20 cellular contexts compared by ENCODE assay signal in genomic region chr16:88807626-88808453, GRCh38. TPM values are rescaled to one million over a fixed set of nuclear protein-coding genes. Genes with fewer than 3 reads are reported as not detected.
DNase-seq lines count a peak whose midpoint lies in the region; ATAC-seq and TF ChIP-seq lines count a peak whose summit lies in the region.
"Had no signal": no experiment of that assay in that cellular context is flagged by ENCODE, and none has a peak within 500 bp of the region (broad histone marks: within the 10 kb centered on the region; RNA-seq: fewer than 3 reads in every experiment).

No MANE protein-coding gene starts in this region.

- H3K4me1 Mint-ChIP-seq in activated naive CD4-positive, alpha-beta T cell treated with anti-CD3 and anti-CD28 coated beads, Interleukin-2, amount 50 U/mL, for 24 hours, result peaks cover 17% of the 10 kb centered on the region
- H3K4me1 Mint-ChIP-seq in activated naive CD8-positive, alpha-beta T cell treated with anti-CD3 and anti-CD28 coated beads, Interleukin-2, amount 10 ng/mL, durations not matched to agents 7 days and 5 days, result peaks cover 14% of the 10 kb centered on the region

- CTCF ChIA-PET in HEK293 (lab: Yijun Ruan, JAX), result interaction anchor here (1.5 to 3.3 kb wide), 2 partner anchors 71 kb away, joined by 3 to 25 read pairs; no protein-coding TSS in a partner anchor

- in situ Hi-C loops in KBM-7 (cut with MboI; ENCODE audit: low pct_unique_long_range_greater_than_20kb, low sequenced_read_pairs), result no loop called here

- no peak overlapping the region for H3K4me3 Mint-ChIP-seq in activated naive CD4-positive, alpha-beta T cell treated with anti-CD3 and anti-CD28 coated beads, Interleukin-2, amount 50 U/mL, for 24 hours
- H3K4me3 Mint-ChIP-seq in activated naive CD8-positive, alpha-beta T cell treated with anti-CD3 and anti-CD28 coated beads, Interleukin-2, amount 10 ng/mL, durations not matched to agents 7 days and 5 days, result peak overlapping the region; percentile 19

- H3K27me3 Mint-ChIP-seq in activated naive CD4-positive, alpha-beta T cell treated with anti-CD3 and anti-CD28 coated beads, Interleukin-2, amount 50 U/mL, for 24 hours, result no peaks in the 10 kb centered on the region
- H3K27me3 Mint-ChIP-seq in activated naive CD8-positive, alpha-beta T cell treated with anti-CD3 and anti-CD28 coated beads, Interleukin-2, amount 10 ng/mL, durations not matched to agents 7 days and 5 days, result no peaks in the 10 kb centered on the region
- H3K27me3 Mint-ChIP-seq: naive thymus-derived CD8-positive, alpha-beta T cell had no signal

- intact Hi-C loops in upper lobe of right lung (cut with DNase I) (no loop called here), head of caudate nucleus (cut with DNase I) (no loop called here)

- no peak for ATAC-seq in activated naive CD8-positive, alpha-beta T cell treated with anti-CD3 and anti-CD28 coated beads, Interleukin-2, amount 10 ng/mL, durations not matched to agents 7 days and 5 days (ENCODE audit: low read depth)
- no peak for ATAC-seq in upper lobe of right lung
- ATAC-seq: lower lobe of right lung; naive thymus-derived CD8-positive, alpha-beta T cell; right cardiac atrium had no signal

- H3K36me3 Mint-ChIP-seq in activated naive CD4-positive, alpha-beta T cell treated with anti-CD3 and anti-CD28 coated beads, Interleukin-2, amount 50 U/mL, for 24 hours, result no peaks in the 10 kb centered on the region
- peaks cover 14% of the 10 kb centered on the region for H3K36me3 Mint-ChIP-seq in activated naive CD8-positive, alpha-beta T cell treated with anti-CD3 and anti-CD28 coated beads, Interleukin-2, amount 10 ng/mL, durations not matched to agents 7 days and 5 days

- H3K9me3 ChIP-seq in HEK293 (ENCODE audit: control insufficient read depth, insufficient read depth, low read depth, low read length) (no peaks in the 10 kb centered on the region), upper lobe of right lung (no peaks in the 10 kb centered on the region)
- H3K9me3 ChIP-seq: lower lobe of right lung, transverse colon had no signal

- POLR2A ChIA-PET in HEK293 (lab: Yijun Ruan, JAX), result interaction anchor here (0.7 to 4.5 kb wide), 9 partner anchors 8 to 127 kb away, joined by 3 to 33 read pairs (median 4); no protein-coding TSS in a partner anchor
- POLR2A ChIA-PET in activated naive CD8-positive, alpha-beta T cell treated with anti-CD3 and anti-CD28 coated beads, Interleukin-2, amount 10 ng/mL, durations not matched to agents 7 days and 5 days (lab: Charles Lee), result no interaction called here

- H3K27ac ChIP-seq in HEK293 (ENCODE audit: extremely low read depth, low read depth, low read length) (peak overlapping the region; percentile 40; the same call in 1 of the 2 replicates), upper lobe of right lung (no peak overlapping the region)
- H3K27ac ChIP-seq: lower lobe of right lung, transverse colon had no signal

- no peak for DNase-seq in activated naive CD4-positive, alpha-beta T cell (lab: John Stamatoyannopoulos, UW)
- no peak for DNase-seq in activated naive CD8-positive, alpha-beta T cell treated with anti-CD3 and anti-CD28 coated beads, Interleukin-2, amount 10 ng/mL, durations not matched to agents 7 days and 5 days
- DNase-seq in upper lobe of right lung (peak; percentile 60), KBM-7 (no peak), head of caudate nucleus (no peak)
- no peak for DNase-seq in stimulated activated naive CD4-positive, alpha-beta T cell treated with Interleukin-2 at 50 U/mL for 16 hours (lab: John Stamatoyannopoulos, UW)
- DNase-seq: AML-193; anterior cingulate cortex; foreskin melanocyte; H7; KG1; lower lobe of right lung; naive thymus-derived CD8-positive, alpha-beta T cell; NCI-H1436 treated with DMSO at 0.1 percent for 48 hours; NCI-H345; SIG-M5; transverse colon had no signal

- peak overlapping the region; percentile 74 for H3K27ac Mint-ChIP-seq in activated naive CD4-positive, alpha-beta T cell treated with anti-CD3 and anti-CD28 coated beads, Interleukin-2, amount 50 U/mL, for 24 hours
- H3K27ac Mint-ChIP-seq in activated naive CD8-positive, alpha-beta T cell treated with anti-CD3 and anti-CD28 coated beads, Interleukin-2, amount 10 ng/mL, durations not matched to agents 7 days and 5 days, result peak overlapping the region; percentile 60

- H3K4me1 ChIP-seq in HEK293 (ENCODE audit: control insufficient read depth, insufficient read depth, low read length), result peaks cover 5% of the 10 kb centered on the region
- peaks cover 26% of the 10 kb centered on the region for H3K4me1 ChIP-seq in upper lobe of right lung

- H3K36me3 ChIP-seq in HEK293 (ENCODE audit: control insufficient read depth in 2 of 2, insufficient read depth in 1 of 2, low read length in 2 of 2) (peaks cover 0 to 70% of the 10 kb centered on the region in 2 experiments; a peak in 1 of 3 replicates), upper lobe of right lung (peaks cover 14% of the 10 kb centered on the region)
- H3K36me3 ChIP-seq: transverse colon had no signal

- H3K4me3 ChIP-seq in HEK293 (ENCODE audit: low read depth, low read length) (no peak overlapping the region), upper lobe of right lung (no peak overlapping the region)
- H3K4me3 ChIP-seq: lower lobe of right lung, transverse colon had no signal

- TF ChIP-seq CTCF in HEK293 (tag by site-specific recombination; IDR thresholded peaks at IDR 0.05) (no peak), upper lobe of right lung (IDR thresholded peaks at IDR 0.05) (no peak)

- no peaks in the 10 kb centered on the region for H3K27me3 ChIP-seq in upper lobe of right lung
- H3K27me3 ChIP-seq: transverse colon had no signal

- H3K9me3 Mint-ChIP-seq in activated naive CD4-positive, alpha-beta T cell treated with anti-CD3 and anti-CD28 coated beads, Interleukin-2, amount 50 U/mL, for 24 hours, result no peaks in the 10 kb centered on the region
- no peaks in the 10 kb centered on the region for H3K9me3 Mint-ChIP-seq in activated naive CD8-positive, alpha-beta T cell treated with anti-CD3 and anti-CD28 coated beads, Interleukin-2, amount 10 ng/mL, durations not matched to agents 7 days and 5 days
- H3K9me3 Mint-ChIP-seq: naive thymus-derived CD8-positive, alpha-beta T cell had no signal

TF ChIP-seq in HEK293, 187 proteins besides CTCF, POLR2A, EP300 and RAD21 (continues in another document):
- no peak for TF ChIP-seq ZNF169 (tag by site-specific recombination; IDR thresholded peaks at IDR 0.05)
- TF ChIP-seq ZNF692 (tag by site-specific recombination; IDR thresholded peaks at IDR 0.05), result peak; percentile 78
- 0 out of 2 replicates have a peak, but pooled peaks have one; percentile 10 for TF ChIP-seq HIC1 (tag by site-specific recombination; IDR thresholded peaks at IDR 0.05)
- peak; percentile 88 for TF ChIP-seq ZNF18 (tag by site-specific recombination; IDR thresholded peaks at IDR 0.05)

RNA-seq across cellular contexts. Expression of gene APRT, which starts 3.9 kb away (rescaled TPM):
- total RNA-seq in activated naive CD8-positive, alpha-beta T cell treated with anti-CD3 and anti-CD28 coated beads, Interleukin-2, amount 10 ng/mL, durations not matched to agents 7 days and 5 days, result 100 to 1,000 TPM; 124 to 139 TPM
- 85.2 TPM for total RNA-seq in upper lobe of right lung

RNA-seq across cellular contexts. Expression of gene CDT1, which starts 4.3 kb away (rescaled TPM):
- 100 to 1,000 TPM; 135 to 140 TPM for total RNA-seq in activated naive CD8-positive, alpha-beta T cell treated with anti-CD3 and anti-CD28 coated beads, Interleukin-2, amount 10 ng/mL, durations not matched to agents 7 days and 5 days
- total RNA-seq in upper lobe of right lung, result 1.0 TPM

RNA-seq across cellular contexts. Expression of gene PIEZO1, which starts 22.8 kb away (rescaled TPM):
- 100 to 1,000 TPM; 206 to 220 TPM for total RNA-seq in activated naive CD8-positive, alpha-beta T cell treated with anti-CD3 and anti-CD28 coated beads, Interleukin-2, amount 10 ng/mL, durations not matched to agents 7 days and 5 days
- 196 TPM for total RNA-seq in upper lobe of right lung

RNA-seq across cellular contexts. Expression of gene GALNS, which starts 48.9 kb away (rescaled TPM):
- 10 to 100 TPM; 50.9 to 51.8 TPM for total RNA-seq in activated naive CD8-positive, alpha-beta T cell treated with anti-CD3 and anti-CD28 coated beads, Interleukin-2, amount 10 ng/mL, durations not matched to agents 7 days and 5 days
- 32.8 TPM for total RNA-seq in upper lobe of right lung

RNA-seq across cellular contexts. Expression of gene TRAPPC2L, which starts 49.1 kb away (rescaled TPM):
- 10 to 100 TPM; 47.4 to 50.9 TPM for total RNA-seq in activated naive CD8-positive, alpha-beta T cell treated with anti-CD3 and anti-CD28 coated beads, Interleukin-2, amount 10 ng/mL, durations not matched to agents 7 days and 5 days
- total RNA-seq in upper lobe of right lung, result 43.9 TPM

Comparison
In these comparisons a context has a peak if more than half of its experiments do, and no peak if none do; other contexts are left out.
1. RNA of gene CDT1, which starts 4.3 kb away (total RNA-seq): 135 to 140 TPM in activated naive CD8-positive, alpha-beta T cell treated with anti-CD3 and anti-CD28 coated beads, Interleukin-2, amount 10 ng/mL, durations not matched to agents 7 days and 5 days; 1.0 TPM in upper lobe of right lung (single experiment); every median in the first group is over 10 times any median in the second.